Comparison of ENCODE assay signal across 26 cellular contexts in genomic region chr5:9245071-9245470, GRCh38.
DNase-seq lines count a peak whose midpoint lies in the region; ATAC-seq and TF ChIP-seq lines count a peak whose summit lies in the region.
"Had no signal": no experiment of that assay in that cellular context is flagged by ENCODE, and none has a peak within 500 bp of the region (broad histone marks: within the 10 kb centered on the region; RNA-seq: fewer than 3 reads in every experiment).

No MANE protein-coding gene starts in this region.

- no peak for TF ChIP-seq CTCF in HFFc6 (IDR thresholded peaks at IDR 0.05)
- no peak for TF ChIP-seq CTCF in endodermal cell (conservative IDR thresholded peaks at IDR 0.05)

- WGBS in endodermal cell (ENCODE audit: insufficient coverage in 1 of 2, insufficient read length in 1 of 2), 2 experiments, result 95 to 100% methylated on average over 1 to 3 of the region's 3 CpGs

- peaks cover 7% of the 10 kb centered on the region for H3K36me3 ChIP-seq in endodermal cell (ENCODE audit: control insufficient read depth, insufficient read depth, low read length)
- H3K36me3 ChIP-seq: BLaER1 treated with 17β-estradiol and CSF1 and Interleukin-3, amounts not matched to agents 10 nM and 100 nM; esophagus muscularis mucosa; left ventricle myocardium inferior; right atrium auricular region; spleen; transverse colon had no signal

- no peaks in the 10 kb centered on the region for H3K9me3 ChIP-seq in endodermal cell (ENCODE audit: control insufficient read depth, low read length)
- H3K9me3 ChIP-seq: BLaER1 treated with 17β-estradiol and CSF1 and Interleukin-3, amounts not matched to agents 10 nM and 100 nM; esophagus muscularis mucosa; left ventricle myocardium inferior; right atrium auricular region; spleen; transverse colon had no signal

- peaks cover 15% of the 10 kb centered on the region for H3K36me3 Mint-ChIP-seq in HFFc6 (ENCODE audit: low read depth)
- H3K36me3 Mint-ChIP-seq in endodermal cell (ENCODE audit: low read depth), result peaks cover 3% of the 10 kb centered on the region
- H3K36me3 Mint-ChIP-seq in activated CD4-positive, alpha-beta memory T cell treated with anti-CD3 and anti-CD28 coated beads for 36 hours, result no peaks in the 10 kb centered on the region
- H3K36me3 Mint-ChIP-seq: activated naive CD8-positive, alpha-beta T cell; natural killer cell treated with Interleukin-12 subunit alpha and Interleukin-12 subunit beta and Interleukin-15 and Interleukin-18, amount 100 ng/mL, for 72 hours had no signal

- intact Hi-C loops in sciatic nerve (cut with DNase I), result no loop called here
- intact Hi-C loops in activated CD4-positive, alpha-beta memory T cell treated with anti-CD3 and anti-CD28 coated beads for 36 hours (cut with micrococcal nuclease), result no loop called here

- DNase-seq in HFFc6, result no peak
- DNase-seq in iris pigment epithelial cell (ENCODE audit: low read depth), result peak; percentile 19
- DNase-seq in sciatic nerve (ENCODE audit: low spot score), result no peak
- DNase-seq in endodermal cell, result no peak
- DNase-seq in activated CD4-positive, alpha-beta memory T cell treated with anti-CD3 and anti-CD28 coated beads for 36 hours, result no peak
- DNase-seq: activated CD4-positive, alpha-beta memory T cell treated with anti-CD3 and anti-CD28 coated beads, Interleukin-2, amount 10 ng/mL, durations not matched to agents 7 days and 5 days; activated CD4-positive, CD25-positive, alpha-beta regulatory T cell treated with anti-CD3 and anti-CD28 coated beads, Interleukin-2, amount 50 U/mL, for 72 hours; activated effector memory CD4-positive, alpha-beta T cell treated with Interleukin-2 at 50 U/mL for 16 hours; activated T-cell treated with anti-CD3 and anti-CD28 coated beads for 4 hours; COR-L47; DMS79; left ventricle myocardium inferior; NCI-H1105; NCI-H2029; NCI-H526 treated with DMSO at 0.1 percent for 48 hours; spleen; transverse colon had no signal

- H3K9me3 Mint-ChIP-seq in HFFc6, result no peaks in the 10 kb centered on the region
- H3K9me3 Mint-ChIP-seq in endodermal cell, result no peaks in the 10 kb centered on the region
- peaks cover 5% of the 10 kb centered on the region for H3K9me3 Mint-ChIP-seq in activated CD4-positive, alpha-beta memory T cell treated with anti-CD3 and anti-CD28 coated beads for 36 hours
- H3K9me3 Mint-ChIP-seq: activated CD4-positive, alpha-beta memory T cell treated with anti-CD3 and anti-CD28 coated beads, Interleukin-2, amount 10 ng/mL, durations not matched to agents 7 days and 5 days; T-helper 1 cell treated with Interleukin-12 subunit alpha and Interleukin-12 subunit beta and Interleukin-4 antibody, amounts not matched to agents 30 μg/mL and 1 μg/mL, for 36 hours had no signal

- H3K27me3 Mint-ChIP-seq in HFFc6 (ENCODE audit: insufficient read depth) (no peaks in the 10 kb centered on the region), endodermal cell (ENCODE audit: insufficient read depth) (no peaks in the 10 kb centered on the region)
- H3K27me3 Mint-ChIP-seq in activated CD4-positive, alpha-beta memory T cell treated with anti-CD3 and anti-CD28 coated beads for 36 hours, result no peaks in the 10 kb centered on the region
- H3K27me3 Mint-ChIP-seq: activated CD4-positive, alpha-beta memory T cell treated with anti-CD3 and anti-CD28 coated beads, Interleukin-2, amount 10 ng/mL, durations not matched to agents 7 days and 5 days; activated naive CD8-positive, alpha-beta T cell; natural killer cell treated with Interleukin-12 subunit alpha and Interleukin-12 subunit beta and Interleukin-15 and Interleukin-18, amount 100 ng/mL, for 72 hours had no signal

- H3K9ac ChIP-seq in endodermal cell (ENCODE audit: extremely low read depth, low read length, poor library complexity, severe bottlenecking), result no peak overlapping the region
- H3K9ac ChIP-seq: BLaER1 treated with 17β-estradiol and CSF1 and Interleukin-3, amounts not matched to agents 10 nM and 100 nM had no signal

- H3K27me3 ChIP-seq in endodermal cell (ENCODE audit: control insufficient read depth, insufficient read depth, low read length, poor library complexity, severe bottlenecking), result no peaks in the 10 kb centered on the region
- H3K27me3 ChIP-seq: BLaER1 treated with 17β-estradiol and CSF1 and Interleukin-3, amounts not matched to agents 10 nM and 100 nM; esophagus muscularis mucosa; right atrium auricular region; spleen; transverse colon had no signal

- CTCF ChIA-PET in activated CD4-positive, alpha-beta memory T cell treated with anti-CD3 and anti-CD28 coated beads for 36 hours (lab: Charles Lee), result no interaction called here

- H3K4me1 Mint-ChIP-seq in HFFc6 (ENCODE audit: low read depth), result peaks cover 42% of the 10 kb centered on the region
- H3K4me1 Mint-ChIP-seq in endodermal cell, result no peaks in the 10 kb centered on the region
- no peaks in the 10 kb centered on the region for H3K4me1 Mint-ChIP-seq in activated CD4-positive, alpha-beta memory T cell treated with anti-CD3 and anti-CD28 coated beads for 36 hours (ENCODE audit: low read depth)
- H3K4me1 Mint-ChIP-seq: activated CD4-positive, alpha-beta memory T cell treated with anti-CD3 and anti-CD28 coated beads, Interleukin-2, amount 10 ng/mL, durations not matched to agents 7 days and 5 days had no signal

- H3K27ac Mint-ChIP-seq in HFFc6 (peak overlapping the region; percentile 64), endodermal cell (no peak overlapping the region)
- no peak overlapping the region for H3K27ac Mint-ChIP-seq in activated CD4-positive, alpha-beta memory T cell treated with anti-CD3 and anti-CD28 coated beads for 36 hours
- H3K27ac Mint-ChIP-seq: activated CD4-positive, alpha-beta memory T cell treated with anti-CD3 and anti-CD28 coated beads, Interleukin-2, amount 10 ng/mL, durations not matched to agents 7 days and 5 days; activated naive CD8-positive, alpha-beta T cell; natural killer cell treated with Interleukin-12 subunit alpha and Interleukin-12 subunit beta and Interleukin-15 and Interleukin-18, amount 100 ng/mL, for 72 hours; T-helper 1 cell treated with Interleukin-12 subunit alpha and Interleukin-12 subunit beta and Interleukin-4 antibody, amounts not matched to agents 30 μg/mL and 1 μg/mL, for 36 hours had no signal

- H3K4me3 Mint-ChIP-seq in HFFc6, result no peak overlapping the region
- no peak overlapping the region for H3K4me3 Mint-ChIP-seq in endodermal cell
- no peak overlapping the region for H3K4me3 Mint-ChIP-seq in activated CD4-positive, alpha-beta memory T cell treated with anti-CD3 and anti-CD28 coated beads for 36 hours
- H3K4me3 Mint-ChIP-seq: activated CD4-positive, alpha-beta memory T cell treated with anti-CD3 and anti-CD28 coated beads, Interleukin-2, amount 10 ng/mL, durations not matched to agents 7 days and 5 days; activated naive CD8-positive, alpha-beta T cell; natural killer cell treated with Interleukin-12 subunit alpha and Interleukin-12 subunit beta and Interleukin-15 and Interleukin-18, amount 100 ng/mL, for 72 hours; T-helper 1 cell treated with Interleukin-12 subunit alpha and Interleukin-12 subunit beta and Interleukin-4 antibody, amounts not matched to agents 30 μg/mL and 1 μg/mL, for 36 hours had no signal

- no peak overlapping the region for H3K27ac ChIP-seq in endodermal cell (ENCODE audit: low read depth, low read length)
- H3K27ac ChIP-seq: BLaER1 treated with 17β-estradiol and CSF1 and Interleukin-3, amounts not matched to agents 10 nM and 100 nM; esophagus muscularis mucosa; left ventricle myocardium inferior; right atrium auricular region; spleen; transverse colon had no signal

- POLR2A ChIA-PET in activated CD4-positive, alpha-beta memory T cell treated with anti-CD3 and anti-CD28 coated beads for 36 hours (lab: Charles Lee), result no interaction called here

- H3K4me1 ChIP-seq in endodermal cell (ENCODE audit: control insufficient read depth, insufficient read depth, low read length), result no peaks in the 10 kb centered on the region
- H3K4me1 ChIP-seq: BLaER1 treated with 17β-estradiol and CSF1 and Interleukin-3, amounts not matched to agents 10 nM and 100 nM; esophagus muscularis mucosa; left ventricle myocardium inferior; right atrium auricular region; spleen; transverse colon had no signal

- ATAC-seq in SK-N-SH treated with all-trans-retinoic acid at 6 μM for 48 hours (peak; percentile 50; the same call in 2 of the 3 replicates), sciatic nerve (peak; percentile 86), HG03108 (IDR thresholded peaks at IDR 0.05; ENCODE audit: unreplicated experiment) (no peak)
- ATAC-seq: natural killer cell treated with Interleukin-12 subunit alpha and Interleukin-12 subunit beta and Interleukin-15 and Interleukin-18, amount 100 ng/mL, for 72 hours; Panc1 had no signal

- no peak overlapping the region for H3K4me3 ChIP-seq in endodermal cell (ENCODE audit: low read length)
- H3K4me3 ChIP-seq: BLaER1 treated with 17β-estradiol and CSF1 and Interleukin-3, amounts not matched to agents 10 nM and 100 nM; esophagus muscularis mucosa; left ventricle myocardium inferior; right atrium auricular region; spleen; transverse colon had no signal

TF ChIP-seq in SK-N-SH treated with all-trans-retinoic acid at 6 μM for 48 hours, 23 proteins besides CTCF, POLR2A, EP300 and RAD21:
- TF ChIP-seq GLIS3 (CRISPR knock-in tag; IDR thresholded peaks at IDR 0.05) (no peak), ISL1 (CRISPR knock-in tag; IDR thresholded peaks at IDR 0.05) (peak; percentile 44; the same call in 1 of the 2 replicates)
